Comparison of ENCODE assay signal across 8 cellular contexts in genomic region chr13:110869805-110870706, GRCh38. TPM values are rescaled to one million over a fixed set of nuclear protein-coding genes. Genes with fewer than 3 reads are reported as not detected.
DNase-seq lines count a peak whose midpoint lies in the region; ATAC-seq and TF ChIP-seq lines count a peak whose summit lies in the region.

No MANE protein-coding gene starts in this region.

- DNase-seq in Daoy (ENCODE audit: low read depth) = peak; percentile 98
- DNase-seq in MG63 = peak; percentile 99
- peak; percentile 100 for DNase-seq in amniotic stem cell (lab: John Stamatoyannopoulos, UW)
- DNase-seq in heart right ventricle = peak; percentile 64 to 92
- DNase-seq in posterior vena cava (ENCODE audit: low spot score) = peak; percentile 97
- DNase-seq in WERI-Rb-1 = no peak
- no peak for DNase-seq in GM10248 (ENCODE audit: extremely low spot score)

- H3K4me1 ChIP-seq in heart right ventricle = peaks cover 7 to 39% (median 24%) of the 10 kb centered on the region in 9 donors

- CTCF ChIA-PET in GM10248 (lab: Yijun Ruan, JAX) = interaction anchor here (2.2 kb wide), 1 partner anchor 14 kb away, joined by 9 read pairs; no protein-coding TSS in a partner anchor

- H3K36me3 ChIP-seq in MG63 (no peaks in the 10 kb centered on the region), heart right ventricle (no peaks in the 10 kb centered on the region), WERI-Rb-1 (no peaks in the 10 kb centered on the region)

- H3K27ac ChIP-seq in heart right ventricle (peak overlapping the region; percentile 69 to 96 (median 89)), WERI-Rb-1 (no peak overlapping the region)

- POLR2A ChIA-PET in GM10248 (lab: Yijun Ruan, JAX) = no interaction called here

- H3K4me3 ChIP-seq in MG63 (peak overlapping the region; percentile 42), heart right ventricle (peak overlapping the region in 9 of 10 donors; percentile 25 to 59 (median 51)), WERI-Rb-1 (ENCODE audit: low read depth, low read length) (no peak overlapping the region)

- intact Hi-C loops in heart right ventricle (cut with DNase I) = loop anchor here in 5 of 10 donors (1.0 to 5.0 kb wide), 4 partner anchors 42 to 155 kb away; partner anchors contain the start of gene ANKRD10 (in 2 of the 5)
- intact Hi-C loops in posterior vena cava (cut with DNase I) = loop anchor here in 1 of 2 donors (5.0 kb wide), 1 partner anchor 37 kb away; no protein-coding TSS in a partner anchor

- peak; percentile 79 to 93 (median 89) for ATAC-seq in heart right ventricle
- no peak for ATAC-seq in HG02885 (IDR thresholded peaks at IDR 0.05; ENCODE audit: poor library complexity, unreplicated experiment)

- H3K27me3 ChIP-seq in MG63 (no peaks in the 10 kb centered on the region), heart right ventricle (peaks cover 0 to 6% (median 0%) of the 10 kb centered on the region in 7 donors), WERI-Rb-1 (ENCODE audit: insufficient read depth, low read depth, severe bottlenecking) (no peaks in the 10 kb centered on the region)

- no peaks in the 10 kb centered on the region for H3K9me3 ChIP-seq in MG63
- H3K9me3 ChIP-seq in heart right ventricle = no peaks in the 10 kb centered on the region
- H3K9me3 ChIP-seq in WERI-Rb-1 (ENCODE audit: severe bottlenecking) = peaks cover 3% of the 10 kb centered on the region

- TF ChIP-seq CTCF in heart right ventricle (IDR thresholded peaks at IDR 0.05) = peak in 4 of 9 donors; percentile 9 to 25 (median 19)
- TF ChIP-seq CTCF in WERI-Rb-1 (IDR thresholded peaks at IDR 0.05; ENCODE audit: low read depth, low read length) = no peak
- TF ChIP-seq CTCF in GM10248 (IDR thresholded peaks at IDR 0.05; ENCODE audit: control extremely low read depth, extremely low read depth, low read depth, missing control alignments) = no peak

- 19 to 27% methylated on average over 34 of the region's 34 CpGs for WGBS in heart right ventricle, 2 donors

RNA-seq across cellular contexts. Expression of gene ANKRD10, which starts 44.8 kb away (rescaled TPM):
- 25.2 and 30.3 TPM in 2 replicates for total RNA-seq in Daoy (2014; rRNA removed; shearing (Covaris generic))
- 35.9 and 78.6 TPM in 2 replicates for total RNA-seq in MG63 (2014; rRNA removed; shearing (Covaris generic); ENCODE audit: low replicate concordance)
- total RNA-seq in heart right ventricle = 10 to 100 TPM; 38.1 to 71.4 (median 49.0) TPM
- 100 to 1,000 TPM in 1 of 2 donors, 10 to 100 TPM in 1; 32.4 to 127 TPM for polyA plus RNA-seq in heart right ventricle
- 100 to 1,000 TPM; 114 to 138 TPM for total RNA-seq in posterior vena cava

Comparison
In these comparisons a context has a peak if more than half of its experiments do, and no peak if none do; other contexts are left out.
1. DNase-seq: peak in Daoy (single experiment), MG63 (single experiment), amniotic stem cell (single experiment), heart right ventricle (2 of 2) and posterior vena cava (single experiment); none in WERI-Rb-1 (single experiment) and GM10248 (single experiment).